Comparison of ENCODE assay signal across 25 cellular contexts in the genomic region with DNA sequence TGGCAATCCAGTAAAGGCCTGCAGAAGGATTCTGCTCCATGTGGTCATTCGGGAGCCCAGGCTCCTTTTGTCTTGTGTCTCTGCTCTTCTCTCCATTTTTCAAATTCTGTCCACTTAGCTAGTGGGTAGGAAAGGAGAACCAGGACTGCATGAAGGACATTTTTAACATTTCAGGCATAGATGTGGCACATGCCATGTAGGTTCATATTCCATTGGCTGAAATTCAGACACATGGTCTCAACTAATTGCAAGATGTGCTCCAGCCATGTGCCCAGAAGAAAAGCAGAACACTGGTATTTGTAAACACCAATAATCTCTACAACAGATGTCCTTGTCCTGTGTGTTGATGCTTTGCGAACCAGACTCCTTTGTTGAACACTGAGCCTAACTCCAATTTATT.
"Had no signal": no experiment of that assay in that cellular context is flagged by ENCODE, and none has a peak within 500 bp of the region (broad histone marks: within the 10 kb centered on the region; RNA-seq: fewer than 3 reads in every experiment).

No MANE protein-coding gene starts in this region.

- H3K4me2 ChIP-seq: neural progenitor cell had no signal

- H3K27me3 ChIP-seq: esophagus muscularis mucosa, neural progenitor cell, right atrium auricular region, sigmoid colon, spleen, testis, tibial artery had no signal

- H3K4me1 ChIP-seq: parathyroid adenoma had no signal

- H3K36me3 ChIP-seq: esophagus muscularis mucosa, neural progenitor cell, right atrium auricular region, sigmoid colon, spleen, tibial artery had no signal

- H3K4me3 ChIP-seq: coronary artery, esophagus muscularis mucosa, lung, mucosa of descending colon, neural progenitor cell, right atrium auricular region, sigmoid colon, skin epidermis, spleen, testis, tibial artery had no signal

- H3K27ac ChIP-seq: coronary artery, neural progenitor cell, parathyroid adenoma, right atrium auricular region, sigmoid colon, skin epidermis, spleen, testis, tibial artery had no signal

- H3K9ac ChIP-seq: neural progenitor cell, parathyroid adenoma had no signal

- H2AFZ ChIP-seq: neural progenitor cell, parathyroid adenoma had no signal

- FAIRE-seq: endothelial cell of umbilical vein, frontal cortex, keratinocyte had no signal

- DNase-seq: dermis blood vessel endothelial cell; effector memory CD4-positive, alpha-beta T cell; hypothalamus; immature natural killer cell; mucosa of descending colon; naive thymus-derived CD4-positive, alpha-beta T cell; sigmoid colon; spleen; stimulated activated CD4-positive, alpha-beta T cell treated with anti-CD3 and anti-CD28 coated beads, Interleukin-4, amount 100 ng/mL, for 4 hours; stimulated activated naive CD8-positive, alpha-beta T cell treated with anti-CD3 and anti-CD28 coated beads, Interleukin-15, Interleukin-2, amounts not matched to agents 100 U/mL and 50 U/mL, for 24 hours; substantia nigra; testis; tibial artery had no signal

- H3K9me3 ChIP-seq: esophagus muscularis mucosa, mucosa of descending colon, right atrium auricular region, sigmoid colon, spleen, testis, tibial artery had no signal

- H3K79me2 ChIP-seq: parathyroid adenoma had no signal

- ATAC-seq: left lobe of liver; mucosa of descending colon; naive thymus-derived CD4-positive, alpha-beta T cell; stimulated activated memory B cell treated with anti-CD40 and anti-IgM and Interleukin-4, amounts not matched to agents 10 μg/mL and 1 μg/mL and 100 μg/mL, for 72 hours; stimulated activated naive CD8-positive, alpha-beta T cell treated with anti-CD3 and anti-CD28 coated beads, Interleukin-15, Interleukin-2, amounts not matched to agents 100 U/mL and 50 U/mL, for 24 hours had no signal
